28 cellular contexts compared by ENCODE assay signal in genomic region chr1:4416189-4416588, GRCh38.
"Had no signal": no experiment of that assay in that cellular context is flagged by ENCODE, and none has a peak within 500 bp of the region (broad histone marks: within the 10 kb centered on the region; RNA-seq: fewer than 3 reads in every experiment).

No MANE protein-coding gene starts in this region.

- H3K27ac ChIP-seq: brain microvascular endothelial cell, epithelial cell of prostate, esophagus squamous epithelium, gastroesophageal sphincter, WERI-Rb-1 had no signal

- H3K4me3 Mint-ChIP-seq: activated B cell treated with CpG ODN at 0.5 μM for 24 hours; activated CD8-positive, alpha-beta T cell treated with anti-CD3 and anti-CD28 coated beads for 36 hours; activated naive CD8-positive, alpha-beta T cell; activated T-cell treated with anti-CD3 and anti-CD28 coated beads, Interleukin-2, amount 50 U/mL, for 4 hours; activated T-helper 17 cell treated with anti-CD3 and anti-CD28 coated beads, Interleukin-2, amount 50 U/mL, for 72 hours; T-helper 17 cell; T-helper 2 cell treated with Interferon-gamma antibody and Interleukin-4, amounts not matched to agents 5 μg/mL and 100 μg/mL, for 36 hours had no signal

- H3K36me3 ChIP-seq: brain microvascular endothelial cell, esophagus squamous epithelium, gastroesophageal sphincter, WERI-Rb-1 had no signal

- H3K27me3 ChIP-seq: brain microvascular endothelial cell had no signal

- H3K4me3 ChIP-seq: esophagus squamous epithelium, gastroesophageal sphincter had no signal

- DNase-seq: activated B cell treated with CpG ODN at 0.5 μM for 24 hours; activated CD4-positive, alpha-beta T cell treated with anti-CD3 and anti-CD28 coated beads for 48 hours; activated CD4-positive, alpha-beta T cell treated with anti-CD3 and anti-CD28 coated beads, Interleukin-2, amount 50 U/mL, for 1 hour; activated CD4-positive, alpha-beta T cell treated with anti-CD3 and anti-CD28 coated beads, Interleukin-2, amount 50 U/mL, for 48 hours; activated CD8-positive, alpha-beta memory T cell treated with anti-CD3 and anti-CD28 coated beads for 24 hours; activated CD8-positive, alpha-beta T cell treated with anti-CD3 and anti-CD28 coated beads for 36 hours; activated effector memory CD4-positive, alpha-beta T cell treated with Interleukin-2 at 50 U/mL for 16 hours; activated gamma-delta T cell treated with Interleukin-2 at 50 U/mL for 16 hours; activated naive CD4-positive, alpha-beta T cell treated with anti-CD3 and anti-CD28 coated beads, Interleukin-2, amount 50 U/mL, for 16 hours; activated naive CD4-positive, alpha-beta T cell treated with Interleukin-2 at 50 U/mL for 16 hours; activated T-cell treated with anti-CD3 and anti-CD28 coated beads, Interleukin-2, amount 50 U/mL, for 4 hours; amniotic stem cell; anterior cingulate cortex; brain microvascular endothelial cell; caudate nucleus; effector CD8-positive, alpha-beta T cell; esophagus squamous epithelium; foreskin melanocyte; T-helper 1 cell; T-helper 17 cell; T1000; WERI-Rb-1 had no signal

- H3K9me3 ChIP-seq: esophagus squamous epithelium had no signal

- H3K4me1 ChIP-seq: esophagus squamous epithelium, gastroesophageal sphincter had no signal

- H3K27ac Mint-ChIP-seq: activated B cell treated with CpG ODN at 0.5 μM for 24 hours; activated CD8-positive, alpha-beta T cell treated with anti-CD3 and anti-CD28 coated beads for 36 hours; activated naive CD8-positive, alpha-beta T cell; activated T-helper 17 cell treated with anti-CD3 and anti-CD28 coated beads, Interleukin-2, amount 50 U/mL, for 72 hours; T-helper 17 cell; T-helper 2 cell treated with Interferon-gamma antibody and Interleukin-4, amounts not matched to agents 5 μg/mL and 100 μg/mL, for 36 hours had no signal

- H3K4me1 Mint-ChIP-seq: activated B cell treated with CpG ODN at 0.5 μM for 24 hours; activated T-helper 17 cell treated with anti-CD3 and anti-CD28 coated beads, Interleukin-2, amount 50 U/mL, for 72 hours; T-helper 17 cell had no signal

- H3K27me3 Mint-ChIP-seq: activated B cell treated with CpG ODN at 0.5 μM for 24 hours had no signal

- ATAC-seq: activated CD4-positive, CD25-positive, alpha-beta regulatory T cell treated with anti-CD3 and anti-CD28 coated beads, Interleukin-2, amount 50 U/mL, for 24 hours; activated CD8-positive, alpha-beta T cell treated with anti-CD3 and anti-CD28 coated beads for 36 hours; activated T-cell treated with anti-CD3 and anti-CD28 coated beads, Interleukin-2, amount 50 U/mL, for 4 hours; activated T-helper 17 cell treated with anti-CD3 and anti-CD28 coated beads, Interleukin-2, amount 50 U/mL, for 72 hours; gastroesophageal sphincter; T-helper 17 cell had no signal

- H3K36me3 Mint-ChIP-seq: activated naive CD8-positive, alpha-beta T cell had no signal
